Comparison of ENCODE assay signal across 1 cellular context in the genomic region with DNA sequence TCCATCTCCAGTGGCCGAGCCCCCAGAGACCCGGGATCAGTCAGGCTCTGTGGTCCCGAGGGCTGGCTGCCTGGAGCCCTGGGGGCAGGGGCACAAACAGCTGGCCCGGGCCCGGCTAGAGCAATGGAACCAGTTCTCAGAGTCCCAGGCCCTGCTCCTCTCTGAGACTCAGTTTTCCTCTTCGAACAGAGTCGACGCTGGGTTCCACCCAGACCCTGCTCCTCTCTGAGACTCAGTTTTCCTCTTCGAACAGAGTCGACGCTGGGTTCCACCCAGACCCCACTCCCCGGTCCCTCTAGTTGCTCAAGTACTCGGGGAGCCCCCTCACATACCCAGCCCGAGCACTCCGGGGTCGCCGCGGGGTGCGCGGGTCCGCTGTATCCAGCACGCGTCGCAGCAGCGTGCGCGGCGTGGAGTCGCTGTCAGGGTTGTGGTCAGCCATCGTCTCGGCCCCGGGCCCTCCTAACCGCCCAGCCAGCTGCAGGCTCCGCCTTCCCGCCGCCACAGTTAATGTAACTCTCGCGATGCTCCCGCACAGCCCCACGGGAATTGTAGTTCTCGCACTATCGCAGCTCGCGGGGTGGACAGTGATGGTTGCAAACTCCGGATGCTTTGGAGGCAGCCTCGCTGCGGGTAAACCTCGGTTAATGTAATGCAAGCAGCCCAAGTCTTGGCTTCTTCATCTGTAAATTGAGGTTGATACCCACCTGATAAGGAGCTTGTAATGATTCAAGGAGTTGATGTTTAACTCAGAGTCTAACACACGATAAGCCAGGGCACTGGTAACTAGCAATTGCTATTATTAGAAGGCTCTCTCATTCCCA.
TF ChIP-seq lines count a peak whose summit lies in the region.

No MANE protein-coding gene starts in this region.

TF ChIP-seq in HepG2, 621 proteins besides CTCF, POLR2A, EP300 and RAD21 (continued from another document):
- TF ChIP-seq ZSCAN22 (CRISPR knock-in tag; IDR thresholded peaks at IDR 0.05): no peak
- peak; percentile 27; the same call in 1 of the 2 replicates for TF ChIP-seq ZNF263 (CRISPR knock-in tag; IDR thresholded peaks at IDR 0.05)
- no peak for TF ChIP-seq PTBP1 (IDR thresholded peaks at IDR 0.05; ENCODE audit: low read depth, low read length, poor library complexity, severe bottlenecking)
- TF ChIP-seq ZNF20 (CRISPR knock-in tag; IDR thresholded peaks at IDR 0.05): no peak
- TF ChIP-seq, protein P1, sequence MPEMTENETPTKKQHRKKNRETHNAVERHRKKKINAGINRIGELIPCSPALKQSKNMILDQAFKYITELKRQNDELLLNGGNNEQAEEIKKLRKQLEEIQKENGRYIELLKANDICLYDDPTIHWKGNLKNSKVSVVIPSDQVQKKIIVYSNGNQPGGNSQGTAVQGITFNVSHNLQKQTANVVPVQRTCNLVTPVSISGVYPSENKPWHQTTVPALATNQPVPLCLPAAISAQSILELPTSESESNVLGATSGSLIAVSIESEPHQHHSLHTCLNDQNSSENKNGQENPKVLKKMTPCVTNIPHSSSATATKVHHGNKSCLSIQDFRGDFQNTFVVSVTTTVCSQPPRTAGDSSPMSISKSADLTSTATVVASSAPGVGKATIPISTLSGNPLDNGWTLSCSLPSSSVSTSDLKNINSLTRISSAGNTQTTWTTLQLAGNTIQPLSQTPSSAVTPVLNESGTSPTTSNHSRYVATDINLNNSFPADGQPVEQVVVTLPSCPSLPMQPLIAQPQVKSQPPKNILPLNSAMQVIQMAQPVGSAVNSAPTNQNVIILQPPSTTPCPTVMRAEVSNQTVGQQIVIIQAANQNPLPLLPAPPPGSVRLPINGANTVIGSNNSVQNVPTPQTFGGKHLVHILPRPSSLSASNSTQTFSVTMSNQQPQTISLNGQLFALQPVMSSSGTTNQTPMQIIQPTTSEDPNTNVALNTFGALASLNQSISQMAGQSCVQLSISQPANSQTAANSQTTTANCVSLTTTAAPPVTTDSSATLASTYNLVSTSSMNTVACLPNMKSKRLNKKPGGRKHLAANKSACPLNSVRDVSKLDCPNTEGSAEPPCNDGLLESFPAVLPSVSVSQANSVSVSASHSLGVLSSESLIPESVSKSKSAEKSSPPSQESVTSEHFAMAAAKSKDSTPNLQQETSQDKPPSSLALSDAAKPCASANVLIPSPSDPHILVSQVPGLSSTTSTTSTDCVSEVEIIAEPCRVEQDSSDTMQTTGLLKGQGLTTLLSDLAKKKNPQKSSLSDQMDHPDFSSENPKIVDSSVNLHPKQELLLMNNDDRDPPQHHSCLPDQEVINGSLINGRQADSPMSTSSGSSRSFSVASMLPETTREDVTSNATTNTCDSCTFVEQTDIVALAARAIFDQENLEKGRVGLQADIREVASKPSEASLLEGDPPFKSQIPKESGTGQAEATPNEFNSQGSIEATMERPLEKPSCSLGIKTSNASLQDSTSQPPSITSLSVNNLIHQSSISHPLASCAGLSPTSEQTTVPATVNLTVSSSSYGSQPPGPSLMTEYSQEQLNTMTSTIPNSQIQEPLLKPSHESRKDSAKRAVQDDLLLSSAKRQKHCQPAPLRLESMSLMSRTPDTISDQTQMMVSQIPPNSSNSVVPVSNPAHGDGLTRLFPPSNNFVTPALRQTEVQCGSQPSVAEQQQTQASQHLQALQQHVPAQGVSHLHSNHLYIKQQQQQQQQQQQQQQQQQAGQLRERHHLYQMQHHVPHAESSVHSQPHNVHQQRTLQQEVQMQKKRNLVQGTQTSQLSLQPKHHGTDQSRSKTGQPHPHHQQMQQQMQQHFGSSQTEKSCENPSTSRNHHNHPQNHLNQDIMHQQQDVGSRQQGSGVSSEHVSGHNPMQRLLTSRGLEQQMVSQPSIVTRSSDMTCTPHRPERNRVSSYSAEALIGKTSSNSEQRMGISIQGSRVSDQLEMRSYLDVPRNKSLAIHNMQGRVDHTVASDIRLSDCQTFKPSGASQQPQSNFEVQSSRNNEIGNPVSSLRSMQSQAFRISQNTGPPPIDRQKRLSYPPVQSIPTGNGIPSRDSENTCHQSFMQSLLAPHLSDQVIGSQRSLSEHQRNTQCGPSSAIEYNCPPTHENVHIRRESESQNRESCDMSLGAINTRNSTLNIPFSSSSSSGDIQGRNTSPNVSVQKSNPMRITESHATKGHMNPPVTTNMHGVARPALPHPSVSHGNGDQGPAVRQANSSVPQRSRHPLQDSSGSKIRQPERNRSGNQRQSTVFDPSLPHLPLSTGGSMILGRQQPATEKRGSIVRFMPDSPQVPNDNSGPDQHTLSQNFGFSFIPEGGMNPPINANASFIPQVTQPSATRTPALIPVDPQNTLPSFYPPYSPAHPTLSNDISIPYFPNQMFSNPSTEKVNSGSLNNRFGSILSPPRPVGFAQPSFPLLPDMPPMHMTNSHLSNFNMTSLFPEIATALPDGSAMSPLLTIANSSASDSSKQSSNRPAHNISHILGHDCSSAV (CRISPR knock-in tag; IDR thresholded peaks at IDR 0.05; ENCODE audit: borderline replicate concordance): 0 out of 2 replicates have a peak, but pooled peaks have one; percentile 51
- no peak; the same call in 1 of the 2 replicates for TF ChIP-seq BCL6 (CRISPR knock-in tag; IDR thresholded peaks at IDR 0.05)
- TF ChIP-seq NR3C1 (CRISPR knock-in tag; IDR thresholded peaks at IDR 0.05): no peak
- peak; percentile 79 for TF ChIP-seq ELF1 (CRISPR knock-in tag; IDR thresholded peaks at IDR 0.05)
- TF ChIP-seq SSRP1 (CRISPR knock-in tag; IDR thresholded peaks at IDR 0.05): no peak; the same call in 1 of the 2 replicates
- TF ChIP-seq, protein P2, sequence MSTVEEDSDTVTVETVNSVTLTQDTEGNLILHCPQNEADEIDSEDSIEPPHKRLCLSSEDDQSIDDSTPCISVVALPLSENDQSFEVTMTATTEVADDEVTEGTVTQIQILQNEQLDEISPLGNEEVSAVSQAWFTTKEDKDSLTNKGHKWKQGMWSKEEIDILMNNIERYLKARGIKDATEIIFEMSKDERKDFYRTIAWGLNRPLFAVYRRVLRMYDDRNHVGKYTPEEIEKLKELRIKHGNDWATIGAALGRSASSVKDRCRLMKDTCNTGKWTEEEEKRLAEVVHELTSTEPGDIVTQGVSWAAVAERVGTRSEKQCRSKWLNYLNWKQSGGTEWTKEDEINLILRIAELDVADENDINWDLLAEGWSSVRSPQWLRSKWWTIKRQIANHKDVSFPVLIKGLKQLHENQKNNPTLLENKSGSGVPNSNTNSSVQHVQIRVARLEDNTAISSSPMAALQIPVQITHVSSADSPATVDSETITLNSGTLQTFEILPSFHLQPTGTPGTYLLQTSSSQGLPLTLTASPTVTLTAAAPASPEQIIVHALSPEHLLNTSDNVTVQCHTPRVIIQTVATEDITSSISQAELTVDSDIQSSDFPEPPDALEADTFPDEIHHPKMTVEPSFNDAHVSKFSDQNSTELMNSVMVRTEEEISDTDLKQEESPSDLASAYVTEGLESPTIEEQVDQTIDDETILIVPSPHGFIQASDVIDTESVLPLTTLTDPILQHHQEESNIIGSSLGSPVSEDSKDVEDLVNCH (CRISPR knock-in tag; IDR thresholded peaks at IDR 0.05): no peak
- no peak for TF ChIP-seq ZBTB3 (CRISPR knock-in tag; IDR thresholded peaks at IDR 0.05; ENCODE audit: borderline replicate concordance, low read depth)
- peak; percentile 58 for TF ChIP-seq MED8 (CRISPR knock-in tag; IDR thresholded peaks at IDR 0.05; ENCODE audit: insufficient replicate concordance)
- TF ChIP-seq, protein P3, sequence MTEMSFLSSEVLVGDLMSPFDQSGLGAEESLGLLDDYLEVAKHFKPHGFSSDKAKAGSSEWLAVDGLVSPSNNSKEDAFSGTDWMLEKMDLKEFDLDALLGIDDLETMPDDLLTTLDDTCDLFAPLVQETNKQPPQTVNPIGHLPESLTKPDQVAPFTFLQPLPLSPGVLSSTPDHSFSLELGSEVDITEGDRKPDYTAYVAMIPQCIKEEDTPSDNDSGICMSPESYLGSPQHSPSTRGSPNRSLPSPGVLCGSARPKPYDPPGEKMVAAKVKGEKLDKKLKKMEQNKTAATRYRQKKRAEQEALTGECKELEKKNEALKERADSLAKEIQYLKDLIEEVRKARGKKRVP (CRISPR knock-in tag; IDR thresholded peaks at IDR 0.05): peak in 1 of 2 experiments; percentile 81; a peak in 2 of 4 replicates
- TF ChIP-seq ISL2 (CRISPR knock-in tag; IDR thresholded peaks at IDR 0.05): peak; percentile 60
- TF ChIP-seq ELF3 (CRISPR knock-in tag; IDR thresholded peaks at IDR 0.05): peak; percentile 81
- no peak for TF ChIP-seq ZNF207 (IDR thresholded peaks at IDR 0.05; ENCODE audit: borderline replicate concordance)
- no peak for TF ChIP-seq SRF (IDR thresholded peaks at IDR 0.05; ENCODE audit: low read depth, low read length)
- TF ChIP-seq AGO2 (optimal IDR thresholded peaks at IDR 0.05; ENCODE audit: low read depth, low read length): peak; percentile 37
- TF ChIP-seq ERF (CRISPR knock-in tag; IDR thresholded peaks at IDR 0.05): peak; percentile 87; the same call in 1 of the 2 replicates
- peak; percentile 88; the same call in 1 of the 2 replicates for TF ChIP-seq DR1 (CRISPR knock-in tag; IDR thresholded peaks at IDR 0.05)
- TF ChIP-seq ZBTB1 (CRISPR knock-in tag; IDR thresholded peaks at IDR 0.05; ENCODE audit: borderline replicate concordance): no peak
- TF ChIP-seq ZNF672 (CRISPR knock-in tag; IDR thresholded peaks at IDR 0.05): no peak
- peak; percentile 96; the same call in 1 of the 2 replicates for TF ChIP-seq ZNF614 (CRISPR knock-in tag; IDR thresholded peaks at IDR 0.05; ENCODE audit: borderline replicate concordance)
- TF ChIP-seq, protein P4, sequence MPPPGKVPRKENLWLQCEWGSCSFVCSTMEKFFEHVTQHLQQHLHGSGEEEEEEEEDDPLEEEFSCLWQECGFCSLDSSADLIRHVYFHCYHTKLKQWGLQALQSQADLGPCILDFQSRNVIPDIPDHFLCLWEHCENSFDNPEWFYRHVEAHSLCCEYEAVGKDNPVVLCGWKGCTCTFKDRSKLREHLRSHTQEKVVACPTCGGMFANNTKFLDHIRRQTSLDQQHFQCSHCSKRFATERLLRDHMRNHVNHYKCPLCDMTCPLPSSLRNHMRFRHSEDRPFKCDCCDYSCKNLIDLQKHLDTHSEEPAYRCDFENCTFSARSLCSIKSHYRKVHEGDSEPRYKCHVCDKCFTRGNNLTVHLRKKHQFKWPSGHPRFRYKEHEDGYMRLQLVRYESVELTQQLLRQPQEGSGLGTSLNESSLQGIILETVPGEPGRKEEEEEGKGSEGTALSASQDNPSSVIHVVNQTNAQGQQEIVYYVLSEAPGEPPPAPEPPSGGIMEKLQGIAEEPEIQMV (CRISPR knock-in tag; IDR thresholded peaks at IDR 0.05; ENCODE audit: low read depth): peak; percentile 82; the same call in 1 of the 2 replicates
- peak; percentile 93 for TF ChIP-seq HDAC1 (CRISPR knock-in tag; IDR thresholded peaks at IDR 0.05)
- no peak for TF ChIP-seq REXO4 (CRISPR knock-in tag; IDR thresholded peaks at IDR 0.05; ENCODE audit: borderline replicate concordance)
- no peak for TF ChIP-seq SOX6 (IDR thresholded peaks at IDR 0.05)
- TF ChIP-seq SOX6 (CRISPR knock-in tag; IDR thresholded peaks at IDR 0.05): no peak; the same call in 1 of the 2 replicates
- TF ChIP-seq ZNF335 (CRISPR knock-in tag; IDR thresholded peaks at IDR 0.05): no peak
- TF ChIP-seq, protein P5, sequence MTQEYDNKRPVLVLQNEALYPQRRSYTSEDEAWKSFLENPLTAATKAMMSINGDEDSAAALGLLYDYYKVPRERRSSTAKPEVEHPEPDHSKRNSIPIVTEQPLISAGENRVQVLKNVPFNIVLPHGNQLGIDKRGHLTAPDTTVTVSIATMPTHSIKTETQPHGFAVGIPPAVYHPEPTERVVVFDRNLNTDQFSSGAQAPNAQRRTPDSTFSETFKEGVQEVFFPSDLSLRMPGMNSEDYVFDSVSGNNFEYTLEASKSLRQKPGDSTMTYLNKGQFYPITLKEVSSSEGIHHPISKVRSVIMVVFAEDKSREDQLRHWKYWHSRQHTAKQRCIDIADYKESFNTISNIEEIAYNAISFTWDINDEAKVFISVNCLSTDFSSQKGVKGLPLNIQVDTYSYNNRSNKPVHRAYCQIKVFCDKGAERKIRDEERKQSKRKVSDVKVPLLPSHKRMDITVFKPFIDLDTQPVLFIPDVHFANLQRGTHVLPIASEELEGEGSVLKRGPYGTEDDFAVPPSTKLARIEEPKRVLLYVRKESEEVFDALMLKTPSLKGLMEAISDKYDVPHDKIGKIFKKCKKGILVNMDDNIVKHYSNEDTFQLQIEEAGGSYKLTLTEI (CRISPR knock-in tag; conservative IDR thresholded peaks at IDR 0.05): no peak
